In genomic region chr1:228097333-228098081, GRCh38 we compare ENCODE assay signal across 1 cellular context.
A peak's percentile ranks its signal among the peaks of the same experiment; 100 is the strongest.
TF ChIP-seq lines count a peak whose summit lies in the region.

No MANE protein-coding gene starts in this region.

TF ChIP-seq in HCT116, 20 proteins besides CTCF, POLR2A, EP300 and RAD21 (continued from another document):
- TF ChIP-seq, protein P1, sequence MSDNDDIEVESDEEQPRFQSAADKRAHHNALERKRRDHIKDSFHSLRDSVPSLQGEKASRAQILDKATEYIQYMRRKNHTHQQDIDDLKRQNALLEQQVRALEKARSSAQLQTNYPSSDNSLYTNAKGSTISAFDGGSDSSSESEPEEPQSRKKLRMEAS (IDR thresholded peaks at IDR 0.05) = no peak
- TF ChIP-seq POLR2AphosphoS5 (IDR thresholded peaks at IDR 0.05; ENCODE audit: low read depth, low read length) (0 out of 2 replicates have a peak, but pooled peaks have one; percentile 18), YY1 (IDR thresholded peaks at IDR 0.05; ENCODE audit: extremely low read depth, insufficient replicate concordance, low read depth, low read length) (no peak)
